In the genomic region with DNA sequence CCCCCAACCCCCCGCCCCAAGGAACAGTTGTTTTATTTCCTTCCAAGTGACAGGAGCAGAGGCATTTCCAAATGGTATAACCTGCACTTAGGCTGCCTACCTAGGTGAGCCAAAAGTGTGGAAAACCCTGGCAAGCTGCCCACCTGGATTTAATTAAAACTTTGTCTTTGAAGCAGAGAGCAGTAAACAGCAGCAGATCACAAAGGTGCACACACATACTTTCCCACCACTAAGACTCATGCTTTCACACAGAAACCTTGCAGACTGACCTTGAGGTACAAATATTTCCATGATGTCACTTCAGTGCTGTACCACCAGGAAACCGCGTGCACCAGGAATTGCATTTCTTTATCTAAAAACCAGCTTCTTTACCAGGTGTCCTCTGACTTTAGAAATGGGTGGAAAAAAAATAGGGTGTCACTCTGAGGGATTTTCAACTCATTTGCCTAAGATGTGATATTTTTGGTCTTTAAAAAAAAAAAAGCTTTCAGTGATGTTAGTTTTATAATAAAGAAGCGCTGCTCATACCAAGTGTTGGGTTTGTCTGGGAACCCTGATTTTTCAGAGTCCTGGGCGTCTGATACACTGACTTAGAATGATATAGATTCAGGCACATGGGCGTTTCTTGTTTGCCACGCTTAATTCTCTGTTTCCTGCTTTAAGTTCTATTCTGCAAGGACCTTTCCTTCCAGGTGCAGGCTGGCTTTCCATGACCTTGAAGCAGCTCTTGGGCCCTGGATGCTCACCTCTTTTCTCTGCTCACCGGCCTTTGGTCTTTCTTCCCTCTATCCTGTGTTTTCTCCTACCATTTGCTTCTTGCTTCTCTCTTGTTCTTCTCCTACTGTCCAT, we compare ENCODE assay signal across 11 cellular contexts.
DNase-seq lines count a peak whose midpoint lies in the region; ATAC-seq and TF ChIP-seq lines count a peak whose summit lies in the region.
"Had no signal": no experiment of that assay in that cellular context is flagged by ENCODE, and none has a peak within 500 bp of the region (broad histone marks: within the 10 kb centered on the region; RNA-seq: fewer than 3 reads in every experiment).

No MANE protein-coding gene starts in this region.

- no peak overlapping the region for H4K5ac ChIP-seq in H9 (ENCODE audit: insufficient read length, low read depth, low read length)

- H4K8ac ChIP-seq in H9 (replicated peaks; ENCODE audit: insufficient read length, low read depth, low read length) = no peak overlapping the region

- no peak overlapping the region for H2BK120ac ChIP-seq in H9 (ENCODE audit: low read depth, low read length, poor library complexity, severe bottlenecking)

- no peak overlapping the region for H3K23ac ChIP-seq in H9 (ENCODE audit: insufficient read length, low read depth, low read length)

- H3K27ac ChIP-seq in HEK293 (ENCODE audit: extremely low read depth, low read depth, low read length) (no peak overlapping the region), osteoblast (ENCODE audit: low read depth, low read length) (no peak overlapping the region), RWPE1 (no peak overlapping the region), H9 (ENCODE audit: insufficient read length, low read depth, low read length) (no peak overlapping the region)
- H3K27ac ChIP-seq: SJSA1 had no signal

- H4K20me1 ChIP-seq in osteoblast (ENCODE audit: insufficient read depth, low read length) (no peaks in the 10 kb centered on the region), H9 (ENCODE audit: control insufficient read depth, insufficient read depth, insufficient read length) (no peaks in the 10 kb centered on the region)

- peaks cover 16% of the 10 kb centered on the region for H3K4me1 ChIP-seq in HEK293 (ENCODE audit: control insufficient read depth, insufficient read depth, low read length)
- H3K4me1 ChIP-seq in osteoblast (ENCODE audit: insufficient read depth, low read length) = no peaks in the 10 kb centered on the region
- no peaks in the 10 kb centered on the region for H3K4me1 ChIP-seq in H9 (ENCODE audit: insufficient read depth, low read length)
- H3K4me1 ChIP-seq: SJSA1 had no signal

- no peak overlapping the region for H2BK5ac ChIP-seq in H9 (ENCODE audit: insufficient read length, low read length)

- H3K4me2 ChIP-seq in osteoblast (ENCODE audit: insufficient read depth, low read length) (no peak overlapping the region), H9 (ENCODE audit: insufficient read depth, insufficient read length, low read length) (no peak overlapping the region)

- H3K27me3 ChIP-seq in osteoblast (ENCODE audit: insufficient read depth, low read length) (peaks cover 38% of the 10 kb centered on the region), H9 (ENCODE audit: insufficient read depth, low read length) (no peaks in the 10 kb centered on the region)

- TF ChIP-seq CTCF in HEK293 (tag by site-specific recombination; IDR thresholded peaks at IDR 0.05) (no peak), WTC11 (IDR thresholded peaks at IDR 0.05) (no peak), osteoblast (IDR thresholded peaks at IDR 0.05; ENCODE audit: extremely low read depth, low read depth, low read length) (no peak), RWPE1 (conservative IDR thresholded peaks at IDR 0.05; ENCODE audit: low read depth) (no peak), H9 (conservative IDR thresholded peaks at IDR 0.05) (no peak)

- no peak overlapping the region for H2BK12ac ChIP-seq in H9 (ENCODE audit: insufficient read length, low read depth, low read length)

- ATAC-seq in WTC11 = no peak

- H3K18ac ChIP-seq in H9 (ENCODE audit: insufficient read length, low read depth, low read length) = no peak overlapping the region

- H3K79me2 ChIP-seq in osteoblast (ENCODE audit: insufficient read depth, low read length) (no peaks in the 10 kb centered on the region), H9 (ENCODE audit: insufficient read depth, low read length) (no peaks in the 10 kb centered on the region)

- H3K9me3 ChIP-seq in HEK293 (ENCODE audit: control insufficient read depth, insufficient read depth, low read depth, low read length) (no peaks in the 10 kb centered on the region), osteoblast (ENCODE audit: low read depth, low read length) (no peaks in the 10 kb centered on the region), H9 (ENCODE audit: control insufficient read depth, low read depth, low read length) (no peaks in the 10 kb centered on the region)
- H3K9me3 ChIP-seq: SJSA1 had no signal

- CTCF ChIA-PET in HEK293 (lab: Yijun Ruan, JAX) = no interaction called here
- CTCF ChIA-PET in WTC11 (lab: Charles Lee) = no interaction called here
- CTCF ChIA-PET in RWPE1 (lab: Yijun Ruan, JAX) = interaction anchor here (0.7 kb wide), 1 partner anchor 12 kb away, joined by 3 read pairs; no protein-coding TSS in a partner anchor

- H3K9ac ChIP-seq in H9 (ENCODE audit: extremely low read depth, insufficient read length, low read length) = no peak overlapping the region

- no peak overlapping the region for H4K91ac ChIP-seq in H9 (ENCODE audit: insufficient read length, low read depth, low read length)

- H2AFZ ChIP-seq in osteoblast (ENCODE audit: low read length) (no peak overlapping the region), H9 (ENCODE audit: low read length) (no peak overlapping the region)

- H3K36me3 Mint-ChIP-seq in activated CD4-positive, alpha-beta T cell treated with anti-CD3 and anti-CD28 coated beads, Interleukin-2, amount 10 ng/mL, durations not matched to agents 24 days and 14 days (ENCODE audit: low read depth) = no peaks in the 10 kb centered on the region
- H3K36me3 Mint-ChIP-seq in WTC11 = no peaks in the 10 kb centered on the region
- peaks cover 0 to 5% (median 4%) of the 10 kb centered on the region in 3 experiments; a peak in 3 of 7 replicates for H3K36me3 Mint-ChIP-seq in H9 (ENCODE audit: insufficient read depth in 1 of 3, low read depth in 3 of 3)

- peaks cover 33% of the 10 kb centered on the region for H3K4me1 Mint-ChIP-seq in activated CD4-positive, alpha-beta T cell treated with anti-CD3 and anti-CD28 coated beads, Interleukin-2, amount 10 ng/mL, durations not matched to agents 24 days and 14 days
- no peaks in the 10 kb centered on the region for H3K4me1 Mint-ChIP-seq in WTC11
- no peaks in the 10 kb centered on the region for H3K4me1 Mint-ChIP-seq in H9

- H3K9me3 Mint-ChIP-seq in activated CD4-positive, alpha-beta T cell treated with anti-CD3 and anti-CD28 coated beads, Interleukin-2, amount 10 ng/mL, durations not matched to agents 24 days and 14 days = peaks cover 20% of the 10 kb centered on the region
- H3K9me3 Mint-ChIP-seq in WTC11 (no peaks in the 10 kb centered on the region), H9 (no peaks in the 10 kb centered on the region)

- DNase-seq in activated CD4-positive, alpha-beta T cell treated with anti-CD3 and anti-CD28 coated beads, Interleukin-2, amount 10 ng/mL, durations not matched to agents 24 days and 14 days = peak; percentile 63
- no peak for DNase-seq in activated CD4-positive, alpha-beta T cell treated with anti-CD3 and anti-CD28 coated beads, Interleukin-2, amount 50 U/mL, for 4 hours
- DNase-seq in WTC11 (ENCODE audit: low spot score) (no peak), osteoblast (ENCODE audit: insufficient read length, low spot score, missing footprints) (peak; percentile 9), RWPE1 (ENCODE audit: low spot score) (no peak), H9 (no peak), hippocampal formation (lab: John Stamatoyannopoulos, UW) (no peak)
- DNase-seq: cerebellar nuclear complex, midbrain had no signal

- POLR2A ChIA-PET in HEK293 (lab: Yijun Ruan, JAX) (interaction anchor here (0.6 kb wide), 1 partner anchor 13 kb away, joined by 3 read pairs; no protein-coding TSS in a partner anchor), WTC11 (lab: Charles Lee) (no interaction called here), RWPE1 (lab: Yijun Ruan, JAX; ENCODE audit: low non-redundant PET) (no interaction called here)

- no peak overlapping the region for H3K4me3 ChIP-seq in HEK293 (ENCODE audit: low read depth, low read length)
- no peak overlapping the region for H3K4me3 ChIP-seq in osteoblast (ENCODE audit: insufficient read depth, low read length)
- H3K4me3 ChIP-seq: SJSA1 had no signal

- no peak overlapping the region for H2BK20ac ChIP-seq in H9 (ENCODE audit: low read depth, low read length, poor library complexity, severe bottlenecking)

- no peak overlapping the region for H3K56ac ChIP-seq in H9 (ENCODE audit: insufficient read length, low read depth, low read length)

- peaks cover 43% of the 10 kb centered on the region for H3K27me3 Mint-ChIP-seq in activated CD4-positive, alpha-beta T cell treated with anti-CD3 and anti-CD28 coated beads, Interleukin-2, amount 10 ng/mL, durations not matched to agents 24 days and 14 days
- H3K27me3 Mint-ChIP-seq in WTC11 (ENCODE audit: low read depth) (no peaks in the 10 kb centered on the region), H9 (ENCODE audit: low read depth) (no peaks in the 10 kb centered on the region; the same call in none of the 2 replicates)

- no peaks in the 10 kb centered on the region for H3K79me1 ChIP-seq in H9 (ENCODE audit: insufficient read depth, low read depth, low read length, poor library complexity, severe bottlenecking)

- peak overlapping the region; percentile 56 for H3K4me3 Mint-ChIP-seq in activated CD4-positive, alpha-beta T cell treated with anti-CD3 and anti-CD28 coated beads, Interleukin-2, amount 10 ng/mL, durations not matched to agents 24 days and 14 days
- H3K4me3 Mint-ChIP-seq in WTC11 (no peak overlapping the region), H9 (no peak overlapping the region)

- H3K23me2 ChIP-seq in H9 (ENCODE audit: insufficient read length, low read depth, low read length, poor library complexity, severe bottlenecking) = no peaks in the 10 kb centered on the region

- intact Hi-C loops in activated CD4-positive, alpha-beta T cell treated with anti-CD3 and anti-CD28 coated beads, Interleukin-2, amount 10 ng/mL, durations not matched to agents 24 days and 14 days (cut with micrococcal nuclease) = loop anchor here (5.0 kb wide), 2 partner anchors 203 to 238 kb away; no protein-coding TSS in a partner anchor

- no peak overlapping the region for H3T11ph ChIP-seq in H9 (ENCODE audit: low read length)

- H3K36me3 ChIP-seq in HEK293 (ENCODE audit: control insufficient read depth in 2 of 2, insufficient read depth in 1 of 2, low read length in 2 of 2) (no peaks in the 10 kb centered on the region), osteoblast (ENCODE audit: insufficient read depth, low read length) (no peaks in the 10 kb centered on the region)
- H3K36me3 ChIP-seq: SJSA1 had no signal

- no CpG with 5 or more reads among the region's 8 CpGs for WGBS in H9 (ENCODE audit: extremely low coverage, insufficient read length, low lambda C conversion rate)

- H2AK5ac ChIP-seq in H9 (ENCODE audit: insufficient read length, low read length) = no peak overlapping the region

- no peak overlapping the region for H3K14ac ChIP-seq in H9 (ENCODE audit: insufficient read depth, low read length)

- H2BK15ac ChIP-seq in H9 (ENCODE audit: low read depth, low read length) = no peak overlapping the region

- H3K27ac Mint-ChIP-seq in activated CD4-positive, alpha-beta T cell treated with anti-CD3 and anti-CD28 coated beads, Interleukin-2, amount 10 ng/mL, durations not matched to agents 24 days and 14 days = peak overlapping the region; percentile 90
- H3K27ac Mint-ChIP-seq in WTC11 = no peak overlapping the region
- H3K27ac Mint-ChIP-seq in H9 = no peak overlapping the region; a peak in 1 of 7 replicates

- H3K4ac ChIP-seq in H9 (ENCODE audit: low read depth, low read length) = no peak overlapping the region

Comparison
In these comparisons a context has a peak if more than half of its experiments do, and no peak if none do; other contexts are left out.
1. DNase-seq: peak in activated CD4-positive, alpha-beta T cell treated with anti-CD3 and anti-CD28 coated beads, Interleukin-2, amount 10 ng/mL, durations not matched to agents 24 days and 14 days (single experiment) and osteoblast (single experiment); none in activated CD4-positive, alpha-beta T cell treated with anti-CD3 and anti-CD28 coated beads, Interleukin-2, amount 50 U/mL, for 4 hours (0 of 2), WTC11 (single experiment), RWPE1 (single experiment), H9 (single experiment) and hippocampal formation (0 of 2).